ENCODE assay signal across 1 cellular context in the genomic region with DNA sequence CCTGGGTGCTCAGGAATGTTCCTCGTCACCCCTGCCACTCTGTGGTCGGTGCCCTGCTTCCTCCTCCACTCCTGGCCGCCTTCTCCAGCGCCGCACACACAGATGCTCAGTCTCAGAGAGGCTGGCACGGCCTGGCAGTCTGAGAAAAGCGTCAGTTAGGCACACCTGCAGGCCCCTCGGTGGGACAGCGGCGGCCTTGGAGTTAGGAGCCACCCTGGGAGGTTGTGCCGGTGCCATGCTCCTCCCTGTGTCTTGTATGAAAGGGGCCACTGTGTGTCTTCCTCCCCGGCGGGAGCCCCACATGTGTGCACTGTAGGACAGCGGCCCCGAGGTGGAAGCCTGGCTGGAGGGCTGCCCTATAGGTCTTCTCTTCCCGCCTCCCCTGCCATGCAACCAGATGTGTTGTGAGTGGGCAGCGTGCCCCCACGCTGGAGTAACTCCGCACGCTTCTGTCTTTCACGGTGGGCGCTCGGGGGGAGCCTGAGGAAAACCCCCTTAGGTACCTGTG.
TF ChIP-seq lines count a peak whose summit lies in the region.

No MANE protein-coding gene starts in this region.

TF ChIP-seq in WTC11, 78 proteins besides CTCF, POLR2A, EP300 and RAD21 (continued from another document):
- TF ChIP-seq MXD4 (CRISPR knock-in tag; IDR thresholded peaks at IDR 0.05; ENCODE audit: borderline replicate concordance) (no peak), ZNF416 (CRISPR knock-in tag; IDR thresholded peaks at IDR 0.05) (no peak)
